13 cellular contexts compared by ENCODE assay signal in the genomic region with DNA sequence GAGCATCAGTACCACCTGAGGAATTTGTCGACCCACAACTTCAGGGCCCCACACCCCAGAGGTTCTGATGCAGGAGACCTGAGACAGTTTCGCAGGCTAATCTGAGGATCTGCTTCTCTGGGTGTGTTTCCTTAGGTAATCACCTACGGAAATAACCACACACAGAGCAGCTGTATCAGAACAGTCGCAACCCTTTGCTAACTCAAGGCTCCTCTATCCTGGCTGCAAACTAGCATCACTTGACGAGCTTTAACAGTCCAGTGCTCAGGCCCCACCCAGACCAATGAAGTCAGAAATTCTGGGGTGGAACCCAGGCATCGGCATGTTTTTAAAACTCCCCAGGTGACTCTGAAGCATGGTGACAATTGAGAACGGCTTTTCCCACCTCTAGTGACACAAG. TPM values are rescaled to one million over a fixed set of nuclear protein-coding genes. Genes with fewer than 3 reads are reported as not detected.
DNase-seq lines count a peak whose midpoint lies in the region; ATAC-seq, FAIRE-seq and TF ChIP-seq lines count a peak whose summit lies in the region.
"Had no signal": no experiment of that assay in that cellular context is flagged by ENCODE, and none has a peak within 500 bp of the region (broad histone marks: within the 10 kb centered on the region; RNA-seq: fewer than 3 reads in every experiment).

No MANE protein-coding gene starts in this region.

- H3K27ac ChIP-seq in SU-DHL-6 (ENCODE audit: low read depth, low read length): peak overlapping the region; percentile 58
- no peak overlapping the region for H3K27ac ChIP-seq in upper lobe of right lung
- H3K27ac ChIP-seq: esophagus muscularis mucosa, pancreas had no signal

- intact Hi-C loops in upper lobe of right lung (cut with DNase I): no loop called here

- ATAC-seq in HG02798 (IDR thresholded peaks at IDR 0.05; ENCODE audit: poor library complexity, unreplicated experiment) (peak; percentile 43), upper lobe of right lung (no peak)
- ATAC-seq: pancreas had no signal

- H3K27me3 ChIP-seq in SU-DHL-6 (ENCODE audit: low read length) (no peaks in the 10 kb centered on the region), upper lobe of right lung (no peaks in the 10 kb centered on the region)
- H3K27me3 ChIP-seq: esophagus muscularis mucosa, pancreas had no signal

- no peaks in the 10 kb centered on the region for H3K4me1 ChIP-seq in upper lobe of right lung
- H3K4me1 ChIP-seq: esophagus muscularis mucosa, pancreas had no signal

- peak overlapping the region; percentile 60 for H2AFZ ChIP-seq in SU-DHL-6 (ENCODE audit: low read depth, low read length, severe bottlenecking)

- H3K9me2 ChIP-seq in SU-DHL-6 (replicated peaks; ENCODE audit: insufficient read depth, low read length): no peaks in the 10 kb centered on the region

- H3F3A ChIP-seq in SU-DHL-6 (ENCODE audit: insufficient read depth): peaks cover 15% of the 10 kb centered on the region

- H3K9me3 ChIP-seq in SU-DHL-6 (ENCODE audit: insufficient read depth, low read length) (no peaks in the 10 kb centered on the region), upper lobe of right lung (no peaks in the 10 kb centered on the region)
- H3K9me3 ChIP-seq: esophagus muscularis mucosa, pancreas had no signal

- peak; percentile 95 for FAIRE-seq in GM19239 (lab: Jason Lieb, UNC)
- FAIRE-seq: pancreas had no signal

- DNase-seq in GM12864 (ENCODE audit: low read depth) (peak; percentile 87), GM19239 (ENCODE audit: insufficient read length, low spot score) (peak; percentile 38), upper lobe of right lung (no peak), NCI-H748 treated with DMSO at 0.1 percent for 48 hours (lab: John Stamatoyannopoulos, UW) (no peak), amniotic stem cell (lab: John Stamatoyannopoulos, UW) (no peak)
- DNase-seq in activated T-cell treated with anti-CD3 and anti-CD28 coated beads, Interleukin-2, amount 50 U/mL, for 48 hours: no peak
- DNase-seq: NCI-H1105 treated with DMSO at 0.1 percent for 48 hours, NCI-H82, pancreas, SIG-M5 had no signal

- no peaks in the 10 kb centered on the region for H3K36me3 ChIP-seq in SU-DHL-6 (ENCODE audit: low read length)
- no peaks in the 10 kb centered on the region for H3K36me3 ChIP-seq in upper lobe of right lung
- H3K36me3 ChIP-seq: esophagus muscularis mucosa, pancreas had no signal

- peak overlapping the region; percentile 45 for H3K4me2 ChIP-seq in SU-DHL-6 (ENCODE audit: low read depth, low read length, poor library complexity, severe bottlenecking)

- TF ChIP-seq CTCF in GM12864 (IDR thresholded peaks at IDR 0.05; ENCODE audit: low read depth, low read length, missing control alignments): no peak
- TF ChIP-seq CTCF in SU-DHL-6 (IDR thresholded peaks at IDR 0.05; ENCODE audit: insufficient read depth, low read length, poor library complexity, severe bottlenecking): no peak
- no peak for TF ChIP-seq CTCF in upper lobe of right lung (IDR thresholded peaks at IDR 0.05)

- peak overlapping the region; percentile 25; the same call in 1 of the 2 replicates for H3K9ac ChIP-seq in SU-DHL-6 (ENCODE audit: low read length)

- H3K4me3 ChIP-seq in GM12864 (ENCODE audit: low read depth, low read length) (no peak overlapping the region), SU-DHL-6 (ENCODE audit: insufficient read depth, low read length, poor library complexity, severe bottlenecking) (no peak overlapping the region), upper lobe of right lung (no peak overlapping the region)
- H3K4me3 ChIP-seq: esophagus muscularis mucosa, pancreas had no signal

- H4K20me1 ChIP-seq in SU-DHL-6 (ENCODE audit: low read depth, low read length): no peaks in the 10 kb centered on the region

- no peaks in the 10 kb centered on the region for H3K79me2 ChIP-seq in SU-DHL-6 (ENCODE audit: insufficient read depth, low read length)

RNA-seq across cellular contexts. Expression of a gene that starts 20.7 kb away (rescaled TPM):
- 84.4 TPM for total RNA-seq in upper lobe of right lung

RNA-seq across cellular contexts. Expression of a gene that starts 28.0 kb away (rescaled TPM):
- 105 TPM for total RNA-seq in upper lobe of right lung

RNA-seq across cellular contexts. Expression of a gene that starts 35.2 kb away (rescaled TPM):
- total RNA-seq in upper lobe of right lung: 58.4 TPM

RNA-seq across cellular contexts. Expression of a gene that starts 41.9 kb away (rescaled TPM):
- total RNA-seq in upper lobe of right lung: 149 TPM

Comparison
In these comparisons a context has a peak if more than half of its experiments do, and no peak if none do; other contexts are left out.
1. DNase-seq: peak in GM12864 (single experiment) and GM19239 (single experiment); none in upper lobe of right lung (single experiment), NCI-H748 treated with DMSO at 0.1 percent for 48 hours (single experiment), amniotic stem cell (single experiment) and activated T-cell treated with anti-CD3 and anti-CD28 coated beads, Interleukin-2, amount 50 U/mL, for 48 hours (0 of 2).